ENCODE assay signal across 8 cellular contexts in genomic region chrX:15335135-15336022, GRCh38. TPM values are rescaled to one million over a fixed set of nuclear protein-coding genes. Genes with fewer than 3 reads are reported as not detected.
DNase-seq lines count a peak whose midpoint lies in the region; ATAC-seq and TF ChIP-seq lines count a peak whose summit lies in the region.

PIGA (minus strand) TSS chrX:15335523; CDS start chrX:15331930, 3,593 bp downstream.

- peaks cover 12% of the 10 kb centered on the region for H3K4me1 Mint-ChIP-seq in activated naive CD8-positive, alpha-beta T cell (ENCODE audit: low read depth)
- H3K4me1 Mint-ChIP-seq in osteocyte (ENCODE audit: unreplicated experiment): peaks cover 4% of the 10 kb centered on the region

- H3K4me1 ChIP-seq in thyroid gland: peaks cover 0 to 4% of the 10 kb centered on the region in 2 donors

- peak within 1 kb of the TSS; percentile 75 for H3K27ac Mint-ChIP-seq in activated naive CD8-positive, alpha-beta T cell
- peak within 1 kb of the TSS; percentile 91 for H3K27ac Mint-ChIP-seq in osteocyte (ENCODE audit: unreplicated experiment)

- peak within 1 kb of the TSS in 2 of 3 donors; percentile 49 to 75 for H3K4me3 ChIP-seq in thyroid gland (replicated peaks in 1 of 3)

- no peaks in the 10 kb centered on the region for H3K36me3 Mint-ChIP-seq in activated naive CD8-positive, alpha-beta T cell
- no peaks in the 10 kb centered on the region for H3K36me3 Mint-ChIP-seq in osteocyte (ENCODE audit: unreplicated experiment)

- no peaks in the 10 kb centered on the region for H3K9me3 Mint-ChIP-seq in activated naive CD8-positive, alpha-beta T cell (ENCODE audit: low read depth)
- no peaks in the 10 kb centered on the region for H3K9me3 Mint-ChIP-seq in osteocyte (ENCODE audit: unreplicated experiment)

- peak; percentile 99 for ATAC-seq in HG02623 (IDR thresholded peaks at IDR 0.05; ENCODE audit: unreplicated experiment)

- CTCF ChIA-PET in GM10248 (lab: Yijun Ruan, JAX): interaction anchor here (1.1 to 1.3 kb wide), 2 partner anchors 132 to 136 kb away, joined by 3 read pairs; no protein-coding TSS in a partner anchor

- intact Hi-C loops in head of caudate nucleus (cut with DNase I) (no loop called here), thyroid gland (cut with DNase I) (loop anchor here (10.0 kb wide), 1 partner anchor 339 kb away; no protein-coding TSS in a partner anchor)

- 0 to 2% methylated on average over 9 to 11 of the region's 72 CpGs for WGBS in thyroid gland, 2 donors

- H3K27me3 Mint-ChIP-seq in activated naive CD8-positive, alpha-beta T cell: no peaks in the 10 kb centered on the region
- H3K27me3 Mint-ChIP-seq in osteocyte (ENCODE audit: unreplicated experiment): peaks cover 4% of the 10 kb centered on the region

- TF ChIP-seq CTCF in GM10248 (IDR thresholded peaks at IDR 0.05; ENCODE audit: control extremely low read depth, extremely low read depth, low read depth, missing control alignments): no peak
- TF ChIP-seq CTCF in osteocyte (IDR thresholded peaks at IDR 0.05): no peak
- no peak for TF ChIP-seq CTCF in thyroid gland (IDR thresholded peaks at IDR 0.05)

- H3K4me3 Mint-ChIP-seq in activated naive CD8-positive, alpha-beta T cell: peak within 1 kb of the TSS; percentile 91
- peak within 1 kb of the TSS; percentile 90 for H3K4me3 Mint-ChIP-seq in osteocyte (ENCODE audit: unreplicated experiment)

- no peaks in the 10 kb centered on the region for H3K27me3 ChIP-seq in thyroid gland

- peak in 1 of 2 donors; percentile 91 for TF ChIP-seq POLR2A in thyroid gland (IDR thresholded peaks at IDR 0.05)

- POLR2A ChIA-PET in GM10248 (lab: Yijun Ruan, JAX): no interaction called here

- DNase-seq in GM10248 (ENCODE audit: extremely low spot score) (peak; percentile 90), NCI-H1105 (lab: John Stamatoyannopoulos, UW) (peak; percentile 95), SKM-1 treated with dmso at 0.1 percent for 144 hours (lab: John Stamatoyannopoulos, UW; ENCODE audit: unreplicated experiment) (peak; percentile 83), head of caudate nucleus (peak; percentile 88 to 98 (median 95)), osteocyte (ENCODE audit: extremely low spot score, unreplicated experiment) (peak; percentile 97), thyroid gland (peak; percentile 94 to 96)

- H3K9me3 ChIP-seq in thyroid gland: no peaks in the 10 kb centered on the region

- no peaks in the 10 kb centered on the region for H3K36me3 ChIP-seq in thyroid gland

- peak within 1 kb of the TSS; percentile 66 to 85 (median 72) for H3K27ac ChIP-seq in thyroid gland

RNA-seq across cellular contexts. Expression of gene PIGA, which starts in this region (rescaled TPM):
- total RNA-seq in osteocyte: 10.3 and 12.2 TPM in 2 replicates
- total RNA-seq in thyroid gland: 10 to 100 TPM; 12.1 to 27.2 (median 15.4) TPM

Comparison
In these comparisons a context has a peak if more than half of its experiments do, and no peak if none do; other contexts are left out.
1. Peak in every context shown above with its lines: DNase-seq, ATAC-seq, H3K4me3 ChIP-seq and H3K27ac ChIP-seq.